In the genomic region with DNA sequence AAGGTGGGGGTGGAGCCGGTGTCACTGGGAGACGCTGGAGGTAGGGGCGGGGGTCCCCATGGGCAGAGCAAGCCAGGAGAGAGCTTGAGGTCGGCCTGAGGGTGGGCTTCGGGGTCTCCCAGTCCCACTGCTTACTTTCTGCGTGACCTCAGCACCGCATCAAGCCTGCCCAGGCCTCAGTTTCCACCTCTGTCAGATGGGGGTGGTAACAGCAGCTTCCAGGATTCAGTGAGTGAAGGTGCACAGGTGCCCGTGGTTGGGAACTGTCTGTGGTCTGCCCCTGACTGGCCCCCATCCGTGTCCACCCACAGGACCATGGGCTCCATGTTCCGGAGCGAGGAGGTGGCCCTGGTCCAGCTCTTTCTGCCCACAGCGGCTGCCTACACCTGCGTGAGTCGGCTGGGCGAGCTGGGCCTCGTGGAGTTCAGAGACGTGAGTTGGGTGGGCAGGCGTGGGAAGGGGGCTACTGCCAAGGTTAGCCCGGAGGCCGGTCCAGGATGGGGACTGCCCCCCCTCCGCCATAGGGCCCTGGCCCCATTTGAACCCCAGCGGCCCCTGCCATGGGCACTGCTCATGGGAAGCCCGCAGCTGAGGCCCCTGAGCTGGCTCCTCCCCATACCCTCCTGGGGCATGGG, we compare ENCODE assay signal across 9 cellular contexts. TPM values are rescaled to one million over a fixed set of nuclear protein-coding genes. Genes with fewer than 3 reads are reported as not detected.
DNase-seq lines count a peak whose midpoint lies in the region; ATAC-seq and TF ChIP-seq lines count a peak whose summit lies in the region.
"Had no signal": no experiment of that assay in that cellular context is flagged by ENCODE, and none has a peak within 500 bp of the region (broad histone marks: within the 10 kb centered on the region; RNA-seq: fewer than 3 reads in every experiment).

No MANE protein-coding gene starts in this region.

- H3K4me3 Mint-ChIP-seq in IgD-negative memory B cell = peak overlapping the region; percentile 87 to 98 (median 96)
- H3K4me3 Mint-ChIP-seq in central memory CD8-positive, alpha-beta T cell = peak overlapping the region; percentile 91
- peak overlapping the region in 9 of 10 donors; percentile 80 to 96 (median 90) for H3K4me3 Mint-ChIP-seq in naive thymus-derived CD8-positive, alpha-beta T cell

- H3K27me3 ChIP-seq in AG04450 (ENCODE audit: control insufficient read depth, insufficient read depth, low read length) = no peaks in the 10 kb centered on the region
- H3K27me3 ChIP-seq: foreskin keratinocyte had no signal

- ATAC-seq in central memory CD8-positive, alpha-beta T cell (replicated peaks; ENCODE audit: extremely low read depth, poor library complexity, severe bottlenecking) = no peak
- no peak for ATAC-seq in naive thymus-derived CD8-positive, alpha-beta T cell
- no peak for ATAC-seq in HG02884 (IDR thresholded peaks at IDR 0.05; ENCODE audit: unreplicated experiment)
- ATAC-seq: foreskin keratinocyte had no signal

- H3K27ac ChIP-seq in AG04450 (ENCODE audit: low read depth, low read length) = peak overlapping the region; percentile 81

- DNase-seq in AG04450 (ENCODE audit: low read depth, low spot score) (no peak), DMS153 (lab: John Stamatoyannopoulos, UW) (no peak), NCI-H526 treated with DMSO at 0.1 percent for 48 hours (lab: John Stamatoyannopoulos, UW) (no peak), C1 segment of cervical spinal cord (lab: John Stamatoyannopoulos, UW) (no peak)
- DNase-seq in central memory CD8-positive, alpha-beta T cell (ENCODE audit: low spot score in 2 of 2) = no peak
- peak in 1 of 10 donors; percentile 63 for DNase-seq in naive thymus-derived CD8-positive, alpha-beta T cell

- peak overlapping the region; percentile 70 for H3K4me3 ChIP-seq in AG04450 (ENCODE audit: low read depth, low read length)

- H3K27ac Mint-ChIP-seq in IgD-negative memory B cell = peak overlapping the region; percentile 90 to 98 (median 91)
- peak overlapping the region; percentile 90 for H3K27ac Mint-ChIP-seq in central memory CD8-positive, alpha-beta T cell (ENCODE audit: low read depth)
- peak overlapping the region; percentile 92 to 97 (median 94) for H3K27ac Mint-ChIP-seq in naive thymus-derived CD8-positive, alpha-beta T cell

- no peaks in the 10 kb centered on the region for H3K9me3 Mint-ChIP-seq in IgD-negative memory B cell
- H3K9me3 Mint-ChIP-seq in central memory CD8-positive, alpha-beta T cell = no peaks in the 10 kb centered on the region
- no peaks in the 10 kb centered on the region for H3K9me3 Mint-ChIP-seq in naive thymus-derived CD8-positive, alpha-beta T cell

- no peaks in the 10 kb centered on the region for H3K27me3 Mint-ChIP-seq in IgD-negative memory B cell
- no peaks in the 10 kb centered on the region for H3K27me3 Mint-ChIP-seq in central memory CD8-positive, alpha-beta T cell
- no peaks in the 10 kb centered on the region for H3K27me3 Mint-ChIP-seq in naive thymus-derived CD8-positive, alpha-beta T cell

- CTCF ChIA-PET in AG04450 (lab: Charles Lee) = no interaction called here

- no peak for TF ChIP-seq CTCF in AG04450 (IDR thresholded peaks at IDR 0.05; ENCODE audit: low read depth, low read length)

- H3K9me3 ChIP-seq in AG04450 (ENCODE audit: control insufficient read depth, insufficient read depth, low read length) = no peaks in the 10 kb centered on the region; the same call in 1 of the 2 replicates

- POLR2A ChIA-PET in AG04450 (lab: Yijun Ruan, JAX) = interaction anchor here (0.6 to 1.2 kb wide), 4 partner anchors 10 to 38 kb away, joined by 3 read pairs; a partner anchor contains a TSS
- POLR2A ChIA-PET in naive thymus-derived CD8-positive, alpha-beta T cell (lab: Charles Lee) = interaction anchor here (2.1 to 3.5 kb wide), 2 partner anchors 10 to 14 kb away, joined by 7 to 23 read pairs; a partner anchor contains a TSS

- no peaks in the 10 kb centered on the region for H3K36me3 Mint-ChIP-seq in IgD-negative memory B cell
- peaks cover 12% of the 10 kb centered on the region for H3K36me3 Mint-ChIP-seq in central memory CD8-positive, alpha-beta T cell (ENCODE audit: insufficient read depth)
- peaks cover 0 to 11% (median 0%) of the 10 kb centered on the region in 3 donors for H3K36me3 Mint-ChIP-seq in naive thymus-derived CD8-positive, alpha-beta T cell

- peaks cover 5 to 11% (median 11%) of the 10 kb centered on the region in 3 donors for H3K4me1 Mint-ChIP-seq in IgD-negative memory B cell
- H3K4me1 Mint-ChIP-seq in central memory CD8-positive, alpha-beta T cell = peaks cover 37% of the 10 kb centered on the region
- peaks cover 15 to 39% (median 35%) of the 10 kb centered on the region in 4 donors for H3K4me1 Mint-ChIP-seq in naive thymus-derived CD8-positive, alpha-beta T cell

RNA-seq across cellular contexts. Expression of a gene that starts 2.2 kb away (rescaled TPM):
- polyA plus RNA-seq in AG04450 (2011; rRNA removed) (26.5 and 39.0 TPM in 2 replicates), IgD-negative memory B cell (46.0 TPM)
- 26.7 and 34.1 TPM in 2 replicates for polyA minus RNA-seq in AG04450 (2011; rRNA and poly(A)+ RNA removed)
- total RNA-seq in naive thymus-derived CD8-positive, alpha-beta T cell = 100 to 1,000 TPM; 149 to 164 TPM
- 10 to 100 TPM; 19.9 to 24.2 (median 20.9) TPM for polyA plus RNA-seq in naive thymus-derived CD8-positive, alpha-beta T cell

RNA-seq across cellular contexts. Expression of a gene that starts 10.6 kb away (rescaled TPM):
- 42.5 and 65.3 TPM in 2 replicates for polyA plus RNA-seq in AG04450 (2011; rRNA removed)
- polyA minus RNA-seq in AG04450 (2011; rRNA and poly(A)+ RNA removed) = 43.0 and 58.8 TPM in 2 replicates
- polyA plus RNA-seq in IgD-negative memory B cell = 146 TPM
- 10 to 100 TPM; 81.5 to 92.9 TPM for total RNA-seq in naive thymus-derived CD8-positive, alpha-beta T cell
- 100 to 1,000 TPM; 184 to 203 (median 198) TPM for polyA plus RNA-seq in naive thymus-derived CD8-positive, alpha-beta T cell

RNA-seq across cellular contexts. Expression of a gene that starts 30.9 kb away (rescaled TPM):
- polyA plus RNA-seq in AG04450 (2011; rRNA removed) (24.0 and 32.7 TPM in 2 replicates), IgD-negative memory B cell (0.36 TPM)
- 11.0 and 12.8 TPM in 2 replicates for polyA minus RNA-seq in AG04450 (2011; rRNA and poly(A)+ RNA removed)
- under 1 TPM in 1 of 2 experiments, not detected in 1; 0.39 TPM for total RNA-seq in naive thymus-derived CD8-positive, alpha-beta T cell
- polyA plus RNA-seq in naive thymus-derived CD8-positive, alpha-beta T cell = under 1 TPM in 1 of 3 donors, not detected in 2; 0.09 TPM
- total RNA-seq: foreskin keratinocyte had no signal

RNA-seq across cellular contexts. Expression of a gene that starts 37.2 kb away (rescaled TPM):
- polyA plus RNA-seq in AG04450 (2011; rRNA removed) (11.3 and 16.2 TPM in 2 replicates), IgD-negative memory B cell (140 TPM)
- 23.8 and 26.2 TPM in 2 replicates for polyA minus RNA-seq in AG04450 (2011; rRNA and poly(A)+ RNA removed)
- total RNA-seq in naive thymus-derived CD8-positive, alpha-beta T cell = 10 to 100 TPM; 15.1 to 17.4 TPM
- polyA plus RNA-seq in naive thymus-derived CD8-positive, alpha-beta T cell = 10 to 100 TPM in 2 of 3 donors, 1 to 10 TPM in 1; 8.9 to 11.0 (median 10.8) TPM

Comparison
In these comparisons a context has a peak if more than half of its experiments do, and no peak if none do; other contexts are left out.
1. RNA of a gene that starts 30.9 kb away (polyA plus RNA-seq): 24.0 to 32.7 TPM in AG04450; 0.36 TPM in IgD-negative memory B cell (single experiment) and 0.09 TPM in naive thymus-derived CD8-positive, alpha-beta T cell; every median in the first group is over 10 times any median in the second.
2. Peak in every context shown above with its lines, with median percentiles within 50 percentile points of each other: H3K27ac Mint-ChIP-seq and H3K4me3 Mint-ChIP-seq.